In genomic region chr5:154849261-154849660, GRCh38 we compare ENCODE assay signal across 15 cellular contexts. TPM values are rescaled to one million over a fixed set of nuclear protein-coding genes. Genes with fewer than 3 reads are reported as not detected.
DNase-seq lines count a peak whose midpoint lies in the region; ATAC-seq and TF ChIP-seq lines count a peak whose summit lies in the region.
"Had no signal": no experiment of that assay in that cellular context is flagged by ENCODE, and none has a peak within 500 bp of the region (broad histone marks: within the 10 kb centered on the region; RNA-seq: fewer than 3 reads in every experiment).

No MANE protein-coding gene starts in this region.

- H3K27ac Mint-ChIP-seq in H9 = peak overlapping the region in 2 of 3 experiments; percentile 58 to 97; a peak in 1 of 7 replicates
- H3K27ac Mint-ChIP-seq: activated CD8-positive, alpha-beta T cell treated with anti-CD3 and anti-CD28 coated beads for 36 hours; activated naive CD4-positive, alpha-beta T cell treated with anti-CD3 and anti-CD28 coated beads, Interleukin-2, amount 50 U/mL, for 24 hours; CD8-positive, alpha-beta memory T cell had no signal

- H3K14ac ChIP-seq in H9 (ENCODE audit: insufficient read depth, low read length) = no peak overlapping the region
- H3K14ac ChIP-seq in mesenchymal stem cell (ENCODE audit: low read length in 2 of 2) = no peak overlapping the region

- H3K27me3 Mint-ChIP-seq in H9 (ENCODE audit: low read depth) = no peaks in the 10 kb centered on the region
- H3K27me3 Mint-ChIP-seq: activated CD8-positive, alpha-beta T cell treated with anti-CD3 and anti-CD28 coated beads for 36 hours; activated naive CD4-positive, alpha-beta T cell treated with anti-CD3 and anti-CD28 coated beads, Interleukin-2, amount 50 U/mL, for 24 hours; CD8-positive, alpha-beta memory T cell had no signal

- H3K27ac ChIP-seq in H9 (ENCODE audit: insufficient read length, low read depth, low read length) = no peak overlapping the region
- H3K27ac ChIP-seq in dorsolateral prefrontal cortex = peak overlapping the region; percentile 18 to 99 (median 93)
- H3K27ac ChIP-seq in mesenchymal stem cell (ENCODE audit: low read length, poor library complexity, severe bottlenecking) = no peak overlapping the region
- peak overlapping the region in 3 of 5 donors; percentile 76 to 86 (median 77) for H3K27ac ChIP-seq in stomach

- no peak overlapping the region for H2BK20ac ChIP-seq in H9 (ENCODE audit: low read depth, low read length, poor library complexity, severe bottlenecking)

- H3K18ac ChIP-seq in H9 (ENCODE audit: insufficient read length, low read depth, low read length) = no peak overlapping the region
- H3K18ac ChIP-seq in mesenchymal stem cell (ENCODE audit: low read depth in 1 of 2, low read length in 2 of 2) = no peak overlapping the region

- no CpG with 5 or more reads among the region's 6 CpGs for WGBS in H9 (ENCODE audit: extremely low coverage, insufficient read length, low lambda C conversion rate)
- 88% methylated on average over 5 of the region's 6 CpGs for whole genome bisulfite sequencing in mesenchymal stem cell
- 68 to 75% (median 70%) methylated on average over 6 of the region's 6 CpGs for WGBS in stomach, 5 donors

- H3K27me3 ChIP-seq in H9 (ENCODE audit: insufficient read depth, low read length) = no peaks in the 10 kb centered on the region
- H3K27me3 ChIP-seq in dorsolateral prefrontal cortex = no peaks in the 10 kb centered on the region
- no peaks in the 10 kb centered on the region for H3K27me3 ChIP-seq in mesenchymal stem cell (ENCODE audit: control insufficient read depth in 1 of 2, insufficient read depth in 1 of 2, low read length in 2 of 2)
- no peaks in the 10 kb centered on the region for H3K27me3 ChIP-seq in stomach

- no peak overlapping the region for H3K56ac ChIP-seq in H9 (ENCODE audit: insufficient read length, low read depth, low read length)

- no peaks in the 10 kb centered on the region for H3K79me2 ChIP-seq in H9 (ENCODE audit: insufficient read depth, low read length)

- H3K4me3 Mint-ChIP-seq in H9 = no peak overlapping the region
- H3K4me3 Mint-ChIP-seq: activated CD8-positive, alpha-beta T cell treated with anti-CD3 and anti-CD28 coated beads for 36 hours; activated naive CD4-positive, alpha-beta T cell treated with anti-CD3 and anti-CD28 coated beads, Interleukin-2, amount 50 U/mL, for 24 hours; CD8-positive, alpha-beta memory T cell had no signal

- H3K36me3 ChIP-seq in mesenchymal stem cell (ENCODE audit: control insufficient read depth in 1 of 2, insufficient read depth in 2 of 2, low read depth in 1 of 2, low read length in 2 of 2) (peaks cover 0 to 24% of the 10 kb centered on the region in 2 experiments), stomach (no peaks in the 10 kb centered on the region)

- H2BK15ac ChIP-seq in H9 (ENCODE audit: low read depth, low read length) (no peak overlapping the region), mesenchymal stem cell (ENCODE audit: low read depth, poor library complexity, severe bottlenecking) (no peak overlapping the region)

- no peak overlapping the region for H2BK120ac ChIP-seq in H9 (ENCODE audit: low read depth, low read length, poor library complexity, severe bottlenecking)
- H2BK120ac ChIP-seq in mesenchymal stem cell (ENCODE audit: low read depth, low read length) = no peak overlapping the region

- H3K9me3 ChIP-seq in H9 (ENCODE audit: control insufficient read depth, low read depth, low read length) = no peaks in the 10 kb centered on the region
- H3K9me3 ChIP-seq in mesenchymal stem cell (ENCODE audit: control insufficient read depth, low read length) = no peaks in the 10 kb centered on the region
- H3K9me3 ChIP-seq in stomach = no peaks in the 10 kb centered on the region

- DNase-seq in H9 = no peak
- DNase-seq in dorsolateral prefrontal cortex = peak in 1 of 10 donors; percentile 29
- no peak for DNase-seq in mesenchymal stem cell
- no peak for DNase-seq in stomach
- DNase-seq in activated CD4-positive, CD25-positive, alpha-beta regulatory T cell treated with anti-CD3 and anti-CD28 coated beads, Interleukin-2, amount 50 U/mL, for 72 hours = no peak
- DNase-seq in HPDE6-E6E7 (ENCODE audit: extremely low spot score) = no peak
- DNase-seq in C1 segment of cervical spinal cord (lab: John Stamatoyannopoulos, UW) = no peak
- DNase-seq: activated CD8-positive, alpha-beta T cell treated with anti-CD3 and anti-CD28 coated beads for 36 hours; CD8-positive, alpha-beta memory T cell; effector CD8-positive, alpha-beta T cell; GOT3; NCI-H2029 treated with DMSO at 0.1 percent for 48 hours had no signal

- peaks cover 21 to 24% of the 10 kb centered on the region in 2 experiments for H3K4me1 Mint-ChIP-seq in H9
- H3K4me1 Mint-ChIP-seq: CD8-positive, alpha-beta memory T cell had no signal

- intact Hi-C loops in dorsolateral prefrontal cortex (cut with DNase I) (no loop called here), stomach (cut with DNase I; ENCODE audit: low total_unique reads) (no loop called here)

- TF ChIP-seq CTCF in H9 (conservative IDR thresholded peaks at IDR 0.05) (no peak), dorsolateral prefrontal cortex (IDR thresholded peaks at IDR 0.05 in 54 of 56, conservative IDR thresholded peaks at IDR 0.05 in 2 of 56; ENCODE audit: low read depth in 1 of 56, partially characterized antibody in 56 of 56) (no peak), stomach (IDR thresholded peaks at IDR 0.05) (no peak)

- H3K9ac ChIP-seq in H9 (ENCODE audit: extremely low read depth, insufficient read length, low read length) (no peak overlapping the region), mesenchymal stem cell (ENCODE audit: low read length) (peak overlapping the region; percentile 91)

- no peak overlapping the region for H4K5ac ChIP-seq in H9 (ENCODE audit: insufficient read length, low read depth, low read length)

- no peak overlapping the region for H3K4me2 ChIP-seq in H9 (ENCODE audit: insufficient read depth, insufficient read length, low read length)
- no peak overlapping the region for H3K4me2 ChIP-seq in mesenchymal stem cell (ENCODE audit: low read length, poor library complexity, severe bottlenecking)

- no peak overlapping the region for H2BK5ac ChIP-seq in H9 (ENCODE audit: insufficient read length, low read length)
- no peak overlapping the region for H2BK5ac ChIP-seq in mesenchymal stem cell (ENCODE audit: low read depth, low read length, poor library complexity, severe bottlenecking)

- no peak overlapping the region for H4K8ac ChIP-seq in H9 (replicated peaks; ENCODE audit: insufficient read length, low read depth, low read length)
- H4K8ac ChIP-seq in mesenchymal stem cell (ENCODE audit: low read length) = no peak overlapping the region

- no peak overlapping the region for H2BK12ac ChIP-seq in H9 (ENCODE audit: insufficient read length, low read depth, low read length)
- H2BK12ac ChIP-seq in mesenchymal stem cell (ENCODE audit: low read length in 2 of 2) = no peak overlapping the region

- no peak for TF ChIP-seq POLR2A in stomach (IDR thresholded peaks at IDR 0.05)

- H3T11ph ChIP-seq in H9 (ENCODE audit: low read length) = no peak overlapping the region

- ATAC-seq in HG03135 (IDR thresholded peaks at IDR 0.05; ENCODE audit: unreplicated experiment) = no peak
- ATAC-seq: activated CD8-positive, alpha-beta T cell treated with anti-CD3 and anti-CD28 coated beads for 36 hours had no signal

- no peaks in the 10 kb centered on the region for H4K20me1 ChIP-seq in H9 (ENCODE audit: control insufficient read depth, insufficient read depth, insufficient read length)

- H2AK5ac ChIP-seq in H9 (ENCODE audit: insufficient read length, low read length) (no peak overlapping the region), mesenchymal stem cell (ENCODE audit: low read length, severe bottlenecking) (no peak overlapping the region)

- no peaks in the 10 kb centered on the region; a peak in 1 of 7 replicates for H3K36me3 Mint-ChIP-seq in H9 (ENCODE audit: insufficient read depth in 1 of 3, low read depth in 3 of 3)

- H4K91ac ChIP-seq in H9 (ENCODE audit: insufficient read length, low read depth, low read length) (no peak overlapping the region), mesenchymal stem cell (ENCODE audit: low read length) (no peak overlapping the region)

- no peak for TF ChIP-seq EP300 in stomach (IDR thresholded peaks at IDR 0.05)

- no peaks in the 10 kb centered on the region for H3K79me1 ChIP-seq in H9 (ENCODE audit: insufficient read depth, low read depth, low read length, poor library complexity, severe bottlenecking)
- H3K79me1 ChIP-seq in mesenchymal stem cell (replicated peaks; ENCODE audit: low read length, poor library complexity, severe bottlenecking) = no peaks in the 10 kb centered on the region

- H3K4me1 ChIP-seq in H9 (ENCODE audit: insufficient read depth, low read length) = no peaks in the 10 kb centered on the region
- peaks cover 3% of the 10 kb centered on the region for H3K4me1 ChIP-seq in mesenchymal stem cell (ENCODE audit: control insufficient read depth, insufficient read depth, low read depth, low read length)
- H3K4me1 ChIP-seq in stomach = peaks cover 0 to 64% (median 45%) of the 10 kb centered on the region in 4 donors

- no peaks in the 10 kb centered on the region for H3K9me3 Mint-ChIP-seq in H9
- H3K9me3 Mint-ChIP-seq: activated CD8-positive, alpha-beta T cell treated with anti-CD3 and anti-CD28 coated beads for 36 hours; activated naive CD4-positive, alpha-beta T cell treated with anti-CD3 and anti-CD28 coated beads, Interleukin-2, amount 50 U/mL, for 24 hours; CD8-positive, alpha-beta memory T cell had no signal

- H3K23ac ChIP-seq in H9 (ENCODE audit: insufficient read length, low read depth, low read length) = no peak overlapping the region
- H3K23ac ChIP-seq in mesenchymal stem cell (ENCODE audit: low read length in 2 of 2) = no peak overlapping the region

- H3K4ac ChIP-seq in H9 (ENCODE audit: low read depth, low read length) (no peak overlapping the region), mesenchymal stem cell (ENCODE audit: low read depth in 1 of 2, low read length in 2 of 2) (no peak overlapping the region)

- H2AFZ ChIP-seq in H9 (ENCODE audit: low read length) = no peak overlapping the region
- H2AFZ ChIP-seq in mesenchymal stem cell (ENCODE audit: low read depth, low read length) = no peak overlapping the region

- peak overlapping the region; percentile 40 to 84 (median 68) for H3K4me3 ChIP-seq in dorsolateral prefrontal cortex
- H3K4me3 ChIP-seq in mesenchymal stem cell (ENCODE audit: insufficient read depth in 1 of 2, low read depth in 1 of 2, low read length in 2 of 2) = peak overlapping the region in 1 of 2 experiments; percentile 85
- H3K4me3 ChIP-seq in stomach = peak overlapping the region; percentile 45 to 54 (median 50)

- H3K23me2 ChIP-seq in H9 (ENCODE audit: insufficient read length, low read depth, low read length, poor library complexity, severe bottlenecking) = no peaks in the 10 kb centered on the region

RNA-seq across cellular contexts. Expression of gene FAXDC2, which starts 1.1 kb away (rescaled TPM):
- total RNA-seq in H9 (2021) (3.0 and 3.2 TPM in 2 replicates), dorsolateral prefrontal cortex (100 to 1,000 TPM in 7 of 120 experiments, 10 to 100 TPM in 113; 17.1 to 155 (median 53.8) TPM), stomach (100 to 1,000 TPM in 1 of 5 donors, 10 to 100 TPM in 4; 16.5 to 160 (median 24.5) TPM)
- polyA plus RNA-seq in mesenchymal stem cell (2013, experiment 1 of 2) = 7.5 TPM
- 7.9 TPM for polyA plus RNA-seq in mesenchymal stem cell (2013, experiment 2 of 2)
- 10 to 100 TPM in 2 of 3 donors, 1 to 10 TPM in 1; 4.9 to 13.5 (median 10.7) TPM for polyA plus RNA-seq in stomach
- total RNA-seq: activated CD8-positive, alpha-beta T cell treated with anti-CD3 and anti-CD28 coated beads for 36 hours; T-helper 1 cell treated with Interleukin-12 subunit alpha and Interleukin-12 subunit beta and Interleukin-4 antibody, amounts not matched to agents 30 ng/mL and 1 ng/mL, for 36 hours had no signal

RNA-seq across cellular contexts. Expression of gene CNOT8, which starts 9.2 kb away (rescaled TPM):
- total RNA-seq in H9 (2021) = 44.3 and 45.6 TPM in 2 replicates
- total RNA-seq in dorsolateral prefrontal cortex = 10 to 100 TPM; 40.2 to 72.9 (median 52.6) TPM
- polyA plus RNA-seq in mesenchymal stem cell (2013, experiment 1 of 2) = 35.0 TPM
- 35.7 TPM for polyA plus RNA-seq in mesenchymal stem cell (2013, experiment 2 of 2)
- 10 to 100 TPM; 28.4 to 81.5 (median 59.4) TPM for total RNA-seq in stomach
- 10 to 100 TPM; 25.4 to 43.7 (median 32.9) TPM for polyA plus RNA-seq in stomach

Comparison
In these comparisons a context has a peak if more than half of its experiments do, and no peak if none do; other contexts are left out.
1. H3K27ac ChIP-seq: peak in dorsolateral prefrontal cortex (59 of 59) and stomach (3 of 5); none in H9 (single experiment) and mesenchymal stem cell (single experiment).